ENCODE assay signal across 24 cellular contexts in genomic region chr11:64051297-64051696, GRCh38. TPM values are rescaled to one million over a fixed set of nuclear protein-coding genes. Genes with fewer than 3 reads are reported as not detected.
"Had no signal": no experiment of that assay in that cellular context is flagged by ENCODE, and none has a peak within 500 bp of the region (broad histone marks: within the 10 kb centered on the region; RNA-seq: fewer than 3 reads in every experiment).

No MANE protein-coding gene starts in this region.

- H3K27ac ChIP-seq: SJSA1, SK-N-MC had no signal

- H3K4me3 ChIP-seq: MG63, SJSA1, SK-N-MC had no signal

- DNase-seq: Karpas-422, KG1, MG63, NCI-H1092, NCI-H1105 treated with DMSO at 0.1 percent for 48 hours, NCI-H1417 treated with DMSO at 0.1 percent for 48 hours, NCI-H146, NCI-H1694 treated with DMSO at 0.1 percent for 48 hours, NCI-H1930, NCI-H2081, NCI-H2107, NCI-H2171, NCI-H226, NCI-H446, NCI-H510A, NCI-H524 treated with DMSO at 0.1 percent for 48 hours, NCI-H69, NCI-H774, Right ventricle myocardium superior, RPMI8226, SIG-M5 had no signal

- H3K4me1 ChIP-seq: SJSA1 had no signal

- H3K9me3 ChIP-seq: MG63, SJSA1 had no signal

- H3K27me3 ChIP-seq: MG63, SJSA1 had no signal

- H3K36me3 ChIP-seq: MG63, SJSA1 had no signal

RNA-seq across cellular contexts. Expression of gene FLRT1, which starts 15.6 kb away (rescaled TPM):
- total RNA-seq: HT1080 had no signal
